ENCODE assay signal across 7 cellular contexts in genomic region chr3:64687781-64688515, GRCh38. TPM values are rescaled to one million over a fixed set of nuclear protein-coding genes. Genes with fewer than 3 reads are reported as not detected.
DNase-seq lines count a peak whose midpoint lies in the region; ATAC-seq and TF ChIP-seq lines count a peak whose summit lies in the region.

TSS of gene ADAMTS9 (minus strand) at chr3:64688000. CDS start at chr3:64687657, 343 bp downstream.

- H3K4me3 ChIP-seq in mammary epithelial cell (replicated peaks in 1 of 3; ENCODE audit: insufficient read depth in 1 of 3, low read depth in 2 of 3, low read length in 3 of 3) (peak within 1 kb of the TSS; percentile 69 to 79 (median 71)), iPS-18a (ENCODE audit: low read length) (peak within 1 kb of the TSS; percentile 83)

- no peaks in the 10 kb centered on the region for H3K79me2 ChIP-seq in mammary epithelial cell (ENCODE audit: insufficient read depth, low read length)

- in situ Hi-C loops in mammary epithelial cell (cut with MboI; ENCODE audit: low sequenced_read_pairs in 2 of 2): no loop called here

- peak; percentile 27 for DNase-seq in M059J (ENCODE audit: low read depth)
- DNase-seq in mammary epithelial cell: peak; percentile 71
- peak; percentile 90 for DNase-seq in sciatic nerve (ENCODE audit: low spot score)
- no peak for DNase-seq in NCI-H1105 treated with DMSO at 0.1 percent for 48 hours (lab: John Stamatoyannopoulos, UW)
- no peak for DNase-seq in NCI-H2029 (lab: John Stamatoyannopoulos, UW)
- DNase-seq in stimulated activated naive CD4-positive, alpha-beta T cell (lab: John Stamatoyannopoulos, UW): no peak

- CTCF ChIA-PET in mammary epithelial cell (lab: Charles Lee; ENCODE audit: low non-redundant PET): no interaction called here

- H3K27ac ChIP-seq in mammary epithelial cell (ENCODE audit: insufficient read depth, low read depth, low read length): peak within 1 kb of the TSS; percentile 34
- H3K27ac ChIP-seq in iPS-18a (ENCODE audit: low read length): no peak within 1 kb of the TSS

- ATAC-seq in sciatic nerve: peak; percentile 31

- H3K4me1 ChIP-seq in mammary epithelial cell (ENCODE audit: insufficient read depth, low read length): peaks cover 10% of the 10 kb centered on the region
- H3K4me1 ChIP-seq in iPS-18a (ENCODE audit: control insufficient read depth, low read depth, low read length): peaks cover 28% of the 10 kb centered on the region

- H2AFZ ChIP-seq in mammary epithelial cell (ENCODE audit: low read depth, low read length): peak within 1 kb of the TSS; percentile 96

- no peaks in the 10 kb centered on the region for H3K27me3 ChIP-seq in mammary epithelial cell (ENCODE audit: insufficient read depth, low read length)
- H3K27me3 ChIP-seq in iPS-18a (ENCODE audit: control insufficient read depth, insufficient read depth, low read length): peaks cover 84% of the 10 kb centered on the region

- BruUV-seq in mammary epithelial cell (replicated peaks; lab: Mats Ljungman, UMichigan): no TSS peak

- H3K9ac ChIP-seq in mammary epithelial cell (ENCODE audit: insufficient read depth, low read length): peak within 1 kb of the TSS; percentile 64
- no peak within 1 kb of the TSS for H3K9ac ChIP-seq in iPS-18a (ENCODE audit: low read length)

- 0% methylated on average over 9 of the region's 58 CpGs for WGBS in mammary epithelial cell (ENCODE audit: low coverage, missing lambda C conversion rate)

- peak within 1 kb of the TSS; percentile 99 for H3K4me2 ChIP-seq in mammary epithelial cell (ENCODE audit: insufficient read depth, low read depth, low read length)

- no peaks in the 10 kb centered on the region for H3K9me3 ChIP-seq in mammary epithelial cell (replicated peaks; ENCODE audit: insufficient read depth, low read length)
- no peaks in the 10 kb centered on the region for H3K9me3 ChIP-seq in iPS-18a (ENCODE audit: control insufficient read depth, low read depth, low read length)

- H4K20me1 ChIP-seq in mammary epithelial cell (ENCODE audit: insufficient read depth, low read length): no peaks in the 10 kb centered on the region

- no peaks in the 10 kb centered on the region for H3K36me3 ChIP-seq in mammary epithelial cell (ENCODE audit: insufficient read depth, low read length)
- H3K36me3 ChIP-seq in iPS-18a (ENCODE audit: control insufficient read depth, low read depth, low read length): no peaks in the 10 kb centered on the region

- intact Hi-C loops in mammary epithelial cell (cut with micrococcal nuclease) (loop anchor here (5.0 kb wide), 2 partner anchors 111 to 439 kb away; no protein-coding TSS in a partner anchor), sciatic nerve (cut with DNase I) (loop anchor here (2.0 to 10.0 kb wide), 2 partner anchors 483 to 747 kb away; no protein-coding TSS in a partner anchor)

- TF ChIP-seq CTCF in mammary epithelial cell (conservative IDR thresholded peaks at IDR 0.05 in 1 of 2, IDR thresholded peaks at IDR 0.05 in 1 of 2; ENCODE audit: extremely low read depth in 1 of 2, insufficient read depth in 1 of 2, low read depth in 1 of 2, low read length in 2 of 2): no peak

- dilution Hi-C loops in mammary epithelial cell (cut with HindIII; ENCODE audit: low sequenced_read_pairs): no loop called here

RNA-seq across cellular contexts. Expression of gene ADAMTS9, which starts in this region (rescaled TPM):
- 0.15 TPM in 2 replicates for total RNA-seq in M059J (2014; rRNA removed; shearing (Covaris generic))
- total RNA-seq in mammary epithelial cell: 1 to 10 TPM; 2.7 to 7.5 TPM
- 0.31 TPM for polyA plus RNA-seq in mammary epithelial cell
- polyA minus RNA-seq in mammary epithelial cell: 7.0 TPM
- total RNA-seq in sciatic nerve: 185 TPM

Comparison
In these comparisons a context has a peak if more than half of its experiments do, and no peak if none do; other contexts are left out.
1. RNA of gene ADAMTS9 (total RNA-seq): 185 TPM in sciatic nerve (single experiment); 2.7 to 7.5 TPM in mammary epithelial cell and 0.15 TPM in M059J; every median in the first group is over 10 times any median in the second.
2. Peak in DNase-seq in M059J; RNA of the gene not detected or under 1 TPM.
3. DNase-seq: peak in mammary epithelial cell (single experiment) and sciatic nerve (single experiment); none in NCI-H1105 treated with DMSO at 0.1 percent for 48 hours (single experiment), NCI-H2029 (single experiment) and stimulated activated naive CD4-positive, alpha-beta T cell (0 of 6).